2 cellular contexts compared by ENCODE assay signal in the genomic region with DNA sequence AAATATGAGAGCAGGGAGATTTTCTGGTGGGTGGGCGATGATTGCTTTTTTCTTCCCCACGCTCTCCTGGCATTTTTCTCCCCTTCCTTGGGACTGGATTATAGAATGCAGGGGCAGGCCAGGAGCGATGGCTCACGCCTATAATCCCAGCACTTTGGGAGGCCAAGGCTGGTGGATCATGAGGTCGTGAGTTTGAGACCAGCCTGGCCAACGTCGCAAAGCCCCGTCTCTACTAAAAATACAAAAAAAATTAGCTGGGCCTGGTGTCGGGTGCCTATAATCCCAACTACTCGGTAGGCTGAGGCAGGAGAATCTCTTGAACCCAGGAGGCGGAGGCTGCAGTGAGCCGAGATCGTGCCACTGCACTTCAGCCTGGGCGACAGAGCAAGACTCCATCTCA. TPM values are rescaled to one million over a fixed set of nuclear protein-coding genes. Genes with fewer than 3 reads are reported as not detected.
"Had no signal": no experiment of that assay in that cellular context is flagged by ENCODE, and none has a peak within 500 bp of the region (broad histone marks: within the 10 kb centered on the region; RNA-seq: fewer than 3 reads in every experiment).

No MANE protein-coding gene starts in this region.

RNA-seq across cellular contexts. Expression of a gene that starts 56.0 kb away (rescaled TPM):
- total RNA-seq: omental fat pad, vagina had no signal
